In the genomic region with DNA sequence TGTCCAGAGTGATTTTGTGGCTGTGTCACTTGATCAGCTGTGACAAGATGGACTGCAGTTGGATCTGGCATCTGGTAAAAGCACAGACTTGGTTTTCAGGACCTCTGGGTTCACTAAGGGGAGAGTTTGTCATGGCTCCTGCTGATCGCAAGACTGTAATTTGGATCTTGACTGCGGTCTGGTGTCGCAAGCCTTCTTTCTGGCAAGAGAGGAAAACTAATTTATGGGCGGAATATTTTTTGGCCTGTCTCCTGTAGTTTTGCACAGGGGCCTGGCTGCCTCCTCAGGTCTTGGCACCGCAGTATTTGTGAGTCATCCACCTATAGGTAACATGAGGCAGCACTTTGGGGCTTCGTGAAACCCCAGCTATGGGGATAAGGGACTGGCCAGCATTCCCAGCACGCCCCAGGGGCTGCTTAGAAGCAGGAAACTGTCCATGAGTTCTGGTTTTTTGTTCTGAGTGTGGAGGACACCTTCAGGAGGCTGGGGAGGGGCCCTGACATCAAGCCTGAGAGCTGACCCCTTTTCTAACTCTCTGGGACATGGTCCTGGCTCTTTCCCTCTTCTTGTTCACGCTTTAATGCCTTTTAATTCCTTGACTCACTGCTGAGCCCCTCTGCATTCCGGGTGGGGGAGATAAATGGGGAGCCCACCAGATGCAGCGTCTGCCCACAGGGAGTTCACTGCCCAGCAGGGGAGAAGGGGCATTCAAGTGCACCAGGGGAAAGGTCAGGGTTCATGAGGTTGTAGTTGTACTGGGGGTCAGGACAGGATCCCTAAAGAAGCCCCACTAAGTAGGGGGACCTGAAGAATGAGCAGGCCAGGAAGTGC, we compare ENCODE assay signal across 1 cellular context.
A peak's percentile ranks its signal among the peaks of the same experiment; 100 is the strongest.
TF ChIP-seq lines count a peak whose summit lies in the region.

No MANE protein-coding gene starts in this region.

TF ChIP-seq in A549, 52 proteins besides CTCF, POLR2A, EP300 and RAD21:
- TF ChIP-seq MAZ (IDR thresholded peaks at IDR 0.05; ENCODE audit: borderline replicate concordance, low read depth, low read length) (no peak), EHMT2 (IDR thresholded peaks at IDR 0.05; ENCODE audit: low read depth) (no peak), FOSL2 (IDR thresholded peaks at IDR 0.05) (no peak), FOSL2 (CRISPR knock-in tag; IDR thresholded peaks at IDR 0.05) (0 out of 2 replicates have a peak, but pooled peaks have one; percentile 6), MYC (IDR thresholded peaks at IDR 0.05; ENCODE audit: borderline replicate concordance, low read length) (no peak)
